Comparison of ENCODE assay signal across 7 cellular contexts in the genomic region with DNA sequence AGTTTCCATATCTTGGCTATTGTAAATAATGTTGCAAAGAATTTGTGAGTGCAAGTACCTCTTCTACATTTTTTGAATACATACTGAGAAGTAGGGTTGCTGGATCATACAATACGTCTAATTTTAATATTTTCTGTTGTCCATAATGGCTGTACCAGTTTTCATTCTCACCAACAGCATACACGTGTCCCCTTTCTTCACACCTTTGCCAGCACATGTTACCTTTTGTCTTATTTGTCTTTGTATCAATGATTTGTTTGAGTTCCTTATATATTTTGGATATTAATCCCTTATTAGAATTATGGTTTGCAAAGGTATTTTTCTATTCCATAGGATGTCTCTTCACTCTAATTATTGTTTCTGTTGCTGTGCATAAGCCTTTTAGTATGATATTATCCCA.
"Had no signal": no experiment of that assay in that cellular context is flagged by ENCODE, and none has a peak within 500 bp of the region (broad histone marks: within the 10 kb centered on the region; RNA-seq: fewer than 3 reads in every experiment).

No MANE protein-coding gene starts in this region.

- ATAC-seq: K562 had no signal

- H3K9ac ChIP-seq: KMS-11 had no signal

- DNase-seq: IMR-90, KBM-7, KG1 had no signal

- H3K27ac ChIP-seq: HL-60, KMS-11 had no signal

- FAIRE-seq: HTR-8/SVneo, K562 had no signal

- H3K4me3 ChIP-seq: K562 had no signal

- H3K4me2 ChIP-seq: KMS-11 had no signal
